In genomic region chr19:40806385-40807146, GRCh38 we compare ENCODE assay signal across 8 cellular contexts. TPM values are rescaled to one million over a fixed set of nuclear protein-coding genes. Genes with fewer than 3 reads are reported as not detected.
A peak's percentile ranks its signal among the peaks of the same experiment; 100 is the strongest.
DNase-seq lines count a peak whose midpoint lies in the region; ATAC-seq and TF ChIP-seq lines count a peak whose summit lies in the region.

No MANE protein-coding gene starts in this region.

- peaks cover 7% of the 10 kb centered on the region; the same call in 1 of the 2 replicates for H3K9me3 ChIP-seq in AG04450 (ENCODE audit: control insufficient read depth, insufficient read depth, low read length)
- H3K9me3 ChIP-seq in Peyer's patch: no peaks in the 10 kb centered on the region

- peaks cover 19 to 88% (median 52%) of the 10 kb centered on the region in 4 donors for H3K4me1 ChIP-seq in Peyer's patch

- H3K4me1 Mint-ChIP-seq in naive thymus-derived CD8-positive, alpha-beta T cell: peaks cover 55 to 92% (median 88%) of the 10 kb centered on the region in 4 donors
- H3K4me1 Mint-ChIP-seq in stimulated activated effector memory CD8-positive, alpha-beta T cell treated with anti-CD3 and anti-CD28 coated beads, Interleukin-12 subunit alpha, Interleukin-12 subunit beta, amount 100 ng/mL, for 72 hours: peaks cover 89% of the 10 kb centered on the region

- H3K4me3 ChIP-seq in AG04450 (ENCODE audit: low read depth, low read length) (peak overlapping the region; percentile 35), H7 (ENCODE audit: insufficient read depth, low read depth, low read length) (no peak overlapping the region), Peyer's patch (peak overlapping the region in 2 of 4 donors; percentile 1 to 9), fibroblast of pulmonary artery (replicated peaks; ENCODE audit: low read depth, low read length) (peak overlapping the region; percentile 5)

- CTCF ChIA-PET in AG04450 (lab: Charles Lee): interaction anchor here (0.6 to 1.6 kb wide), 18 partner anchors 10 to 192 kb away, joined by 3 to 15 read pairs (median 4); no protein-coding TSS in a partner anchor

- H3K9me3 Mint-ChIP-seq in naive thymus-derived CD8-positive, alpha-beta T cell: no peaks in the 10 kb centered on the region
- H3K9me3 Mint-ChIP-seq in stimulated activated effector memory CD8-positive, alpha-beta T cell treated with anti-CD3 and anti-CD28 coated beads, Interleukin-12 subunit alpha, Interleukin-12 subunit beta, amount 100 ng/mL, for 72 hours: no peaks in the 10 kb centered on the region

- H3K36me3 ChIP-seq in H7 (replicated peaks; ENCODE audit: control insufficient read depth, insufficient read depth, low read length) (peaks cover 23% of the 10 kb centered on the region), Peyer's patch (peaks cover 0 to 22% (median 0%) of the 10 kb centered on the region in 3 donors)

- ATAC-seq in naive thymus-derived CD8-positive, alpha-beta T cell: peak; percentile 37 to 55
- ATAC-seq in stimulated activated effector memory CD8-positive, alpha-beta T cell treated with anti-CD3 and anti-CD28 coated beads, Interleukin-12 subunit alpha, Interleukin-12 subunit beta, amount 100 ng/mL, for 72 hours: peak; percentile 74
- ATAC-seq in HG03025 (IDR thresholded peaks at IDR 0.05; ENCODE audit: low FRiP score, unreplicated experiment): no peak

- no peaks in the 10 kb centered on the region for H3K27me3 ChIP-seq in AG04450 (ENCODE audit: control insufficient read depth, insufficient read depth, low read length)
- H3K27me3 ChIP-seq in H7 (ENCODE audit: control insufficient read depth, insufficient read depth, low read length): peaks cover under 1% of the 10 kb centered on the region; the same call in 1 of the 2 replicates
- no peaks in the 10 kb centered on the region for H3K27me3 ChIP-seq in Peyer's patch

- peaks cover 0 to 27% (median 12%) of the 10 kb centered on the region in 3 donors for H3K36me3 Mint-ChIP-seq in naive thymus-derived CD8-positive, alpha-beta T cell
- peaks cover 85% of the 10 kb centered on the region for H3K36me3 Mint-ChIP-seq in stimulated activated effector memory CD8-positive, alpha-beta T cell treated with anti-CD3 and anti-CD28 coated beads, Interleukin-12 subunit alpha, Interleukin-12 subunit beta, amount 100 ng/mL, for 72 hours

- H3K27ac ChIP-seq in AG04450 (ENCODE audit: low read depth, low read length) (peak overlapping the region; percentile 39), Peyer's patch (peak overlapping the region; percentile 59 to 98 (median 74))

- peak overlapping the region; percentile 98 to 100 (median 100) for H3K27ac Mint-ChIP-seq in naive thymus-derived CD8-positive, alpha-beta T cell
- peak overlapping the region; percentile 84 for H3K27ac Mint-ChIP-seq in stimulated activated effector memory CD8-positive, alpha-beta T cell treated with anti-CD3 and anti-CD28 coated beads, Interleukin-12 subunit alpha, Interleukin-12 subunit beta, amount 100 ng/mL, for 72 hours

- POLR2A ChIA-PET in AG04450 (lab: Yijun Ruan, JAX): interaction anchor here (0.6 to 1.6 kb wide), 6 partner anchors 8 to 168 kb away, joined by 3 to 8 read pairs (median 4); partner anchors contain the start of gene EGLN2
- POLR2A ChIA-PET in naive thymus-derived CD8-positive, alpha-beta T cell (lab: Charles Lee): interaction anchor here (0.5 to 17.6 kb wide), 21 partner anchors 8 to 502 kb away, joined by 3 to 301 read pairs (median 4); partner anchors contain the start of genes ACTMAP, COQ8B, EGLN2 and ITPKC

- no peak for TF ChIP-seq POLR2A in Peyer's patch (IDR thresholded peaks at IDR 0.05)

- H3K4me3 Mint-ChIP-seq in naive thymus-derived CD8-positive, alpha-beta T cell: peak overlapping the region; percentile 79 to 98 (median 90)
- peak overlapping the region; percentile 67 for H3K4me3 Mint-ChIP-seq in stimulated activated effector memory CD8-positive, alpha-beta T cell treated with anti-CD3 and anti-CD28 coated beads, Interleukin-12 subunit alpha, Interleukin-12 subunit beta, amount 100 ng/mL, for 72 hours

- TF ChIP-seq CTCF in AG04450 (IDR thresholded peaks at IDR 0.05; ENCODE audit: low read depth, low read length) (peak; percentile 94), Peyer's patch (IDR thresholded peaks at IDR 0.05) (peak; percentile 59 to 83 (median 76)), fibroblast of pulmonary artery (IDR thresholded peaks at IDR 0.05; ENCODE audit: low read length, missing control alignments) (peak; percentile 91)

- peak; percentile 77 for DNase-seq in AG04450 (ENCODE audit: low read depth, low spot score)
- DNase-seq in H7: peak; percentile 99
- peak; percentile 70 to 87 (median 81) for DNase-seq in Peyer's patch
- peak; percentile 91 for DNase-seq in activated effector memory CD4-positive, alpha-beta T cell treated with anti-CD3 and anti-CD28 coated beads, Interleukin-2, amount 50 U/mL, for 16 hours
- DNase-seq in fibroblast of pulmonary artery (ENCODE audit: low read depth): peak; percentile 99
- peak; percentile 71 to 92 (median 80) for DNase-seq in naive thymus-derived CD8-positive, alpha-beta T cell
- peak; percentile 72 to 89 for DNase-seq in stimulated activated effector memory CD8-positive, alpha-beta T cell treated with anti-CD3 and anti-CD28 coated beads, Interleukin-12 subunit alpha, Interleukin-12 subunit beta, amount 100 ng/mL, for 72 hours (ENCODE audit: low spot score in 2 of 2)

- no peaks in the 10 kb centered on the region for H3K27me3 Mint-ChIP-seq in naive thymus-derived CD8-positive, alpha-beta T cell

RNA-seq across cellular contexts. Expression of gene EGLN2, which starts 7.6 kb away (rescaled TPM):
- polyA plus RNA-seq in AG04450 (2011; rRNA removed): 28.2 and 40.6 TPM in 2 replicates
- 35.8 and 54.2 TPM in 2 replicates for polyA minus RNA-seq in AG04450 (2011; rRNA and poly(A)+ RNA removed)
- 110 and 148 TPM in 2 replicates for total RNA-seq in H7 (2014; rRNA removed; shearing (Covaris generic))
- total RNA-seq in Peyer's patch: 10 to 100 TPM; 75.8 to 96.6 (median 88.1) TPM
- total RNA-seq in naive thymus-derived CD8-positive, alpha-beta T cell: 100 to 1,000 TPM; 233 to 243 TPM
- polyA plus RNA-seq in naive thymus-derived CD8-positive, alpha-beta T cell: 100 to 1,000 TPM; 104 to 214 (median 153) TPM

RNA-seq across cellular contexts. Expression of gene RAB4B, which starts 28.5 kb away (rescaled TPM):
- 14.0 and 16.2 TPM in 2 replicates for polyA plus RNA-seq in AG04450 (2011; rRNA removed)
- 6.3 and 12.9 TPM in 2 replicates for polyA minus RNA-seq in AG04450 (2011; rRNA and poly(A)+ RNA removed)
- 23.8 and 26.4 TPM in 2 replicates for total RNA-seq in H7 (2014; rRNA removed; shearing (Covaris generic))
- 10 to 100 TPM; 14.9 to 71.2 (median 51.3) TPM for total RNA-seq in Peyer's patch
- total RNA-seq in naive thymus-derived CD8-positive, alpha-beta T cell: 10 to 100 TPM; 47.3 to 48.6 TPM
- polyA plus RNA-seq in naive thymus-derived CD8-positive, alpha-beta T cell: 10 to 100 TPM; 76.4 to 87.2 (median 87.1) TPM

RNA-seq across cellular contexts. Expression of gene MIA, which starts 31.2 kb away (rescaled TPM):
- polyA plus RNA-seq in AG04450 (2011; rRNA removed): not detected in 2 replicates
- not detected in 2 replicates for polyA minus RNA-seq in AG04450 (2011; rRNA and poly(A)+ RNA removed)
- total RNA-seq in H7 (2014; rRNA removed; shearing (Covaris generic)): not detected in 2 replicates
- total RNA-seq in Peyer's patch: 1 to 10 TPM in 1 of 4 donors, not detected in 3; 4.0 TPM
- 1 to 10 TPM in 1 of 2 experiments, not detected in 1; 2.2 TPM for total RNA-seq in naive thymus-derived CD8-positive, alpha-beta T cell
- not detected for polyA plus RNA-seq in naive thymus-derived CD8-positive, alpha-beta T cell

RNA-seq across cellular contexts. Expression of gene CYP2A6, which starts 43.7 kb away (rescaled TPM):
- not detected in 2 replicates for polyA plus RNA-seq in AG04450 (2011; rRNA removed)
- not detected in 2 replicates for polyA minus RNA-seq in AG04450 (2011; rRNA and poly(A)+ RNA removed)
- total RNA-seq in H7 (2014; rRNA removed; shearing (Covaris generic)): not detected in 2 replicates
- total RNA-seq in Peyer's patch: not detected
- total RNA-seq in naive thymus-derived CD8-positive, alpha-beta T cell: not detected
- polyA plus RNA-seq in naive thymus-derived CD8-positive, alpha-beta T cell: not detected

RNA-seq across cellular contexts. Expression of gene SNRPA, which starts 55.6 kb away (rescaled TPM):
- 126 and 133 TPM in 2 replicates for polyA plus RNA-seq in AG04450 (2011; rRNA removed)
- 229 and 285 TPM in 2 replicates for polyA minus RNA-seq in AG04450 (2011; rRNA and poly(A)+ RNA removed)
- 440 and 502 TPM in 2 replicates for total RNA-seq in H7 (2014; rRNA removed; shearing (Covaris generic))
- total RNA-seq in Peyer's patch: 100 to 1,000 TPM in 1 of 4 donors, 10 to 100 TPM in 3; 44.5 to 104 (median 72.1) TPM
- total RNA-seq in naive thymus-derived CD8-positive, alpha-beta T cell: 10 to 100 TPM; 64.1 to 68.2 TPM
- 10 to 100 TPM; 45.9 to 62.3 (median 60.4) TPM for polyA plus RNA-seq in naive thymus-derived CD8-positive, alpha-beta T cell
